29 cellular contexts compared by ENCODE assay signal in the genomic region with DNA sequence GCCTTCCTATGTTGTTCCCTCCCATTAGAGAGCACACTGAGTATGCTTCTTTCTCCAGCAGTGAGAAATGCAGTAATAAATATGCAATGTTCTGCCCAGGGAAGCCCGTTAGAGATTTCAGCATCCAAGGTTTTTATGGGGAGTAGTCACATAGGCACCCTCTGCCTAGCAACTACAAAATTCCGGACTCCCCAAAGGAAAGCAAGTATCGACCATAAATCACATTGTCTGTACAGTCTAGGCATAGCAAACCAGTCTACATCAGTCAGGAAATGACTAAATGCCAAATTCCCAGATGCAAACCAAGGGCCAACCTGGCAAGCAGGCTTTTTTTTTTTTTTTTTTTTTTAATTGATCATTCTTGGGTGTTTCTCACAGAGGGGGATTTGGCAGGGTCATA. TPM values are rescaled to one million over a fixed set of nuclear protein-coding genes. Genes with fewer than 3 reads are reported as not detected.
DNase-seq lines count a peak whose midpoint lies in the region; ATAC-seq, FAIRE-seq and TF ChIP-seq lines count a peak whose summit lies in the region.
"Had no signal": no experiment of that assay in that cellular context is flagged by ENCODE, and none has a peak within 500 bp of the region (broad histone marks: within the 10 kb centered on the region; RNA-seq: fewer than 3 reads in every experiment).

No MANE protein-coding gene starts in this region.

- no peak overlapping the region for H4K91ac ChIP-seq in neuronal stem cell (ENCODE audit: low read depth, low read length, poor library complexity)
- H4K91ac ChIP-seq in mesenchymal stem cell (ENCODE audit: low read length): no peak overlapping the region

- peak; percentile 14 for DNase-seq in A172 (ENCODE audit: low spot score)
- peak; percentile 2 for DNase-seq in GM23248
- peak; percentile 41 for DNase-seq in M059J (ENCODE audit: low read depth)
- DNase-seq in neuronal stem cell (ENCODE audit: low spot score): no peak
- DNase-seq in GM12891 (ENCODE audit: insufficient read length, low spot score): no peak
- no peak for DNase-seq in mesenchymal stem cell
- DNase-seq in NCI-H1092 treated with DMSO at 0.1 percent for 48 hours (lab: John Stamatoyannopoulos, UW): no peak
- DNase-seq: 8988T; AML-193; CD4-positive, alpha-beta T cell; GOT3; HCEC 1CT; NCI-H1092; NCI-H1436 treated with DMSO at 0.1 percent for 48 hours; NCI-H187 treated with DMSO at 0.1 percent for 48 hours; NCI-H2107; NCI-H446; NCI-H524 treated with DMSO at 0.1 percent for 48 hours; NCI-H774; SIG-M5; SW 1271 had no signal

- H3K4me1 ChIP-seq in GM23248 (ENCODE audit: insufficient read depth) (no peaks in the 10 kb centered on the region), neuronal stem cell (ENCODE audit: control insufficient read depth in 2 of 2, insufficient read depth in 1 of 2, low read depth in 1 of 2, low read length in 2 of 2) (no peaks in the 10 kb centered on the region), mesenchymal stem cell (ENCODE audit: control insufficient read depth, insufficient read depth, low read depth, low read length) (no peaks in the 10 kb centered on the region)
- H3K4me1 ChIP-seq: BLaER1 treated with 17β-estradiol and CSF1 and Interleukin-3, amounts not matched to agents 10 nM and 100 nM had no signal

- H4K20me1 ChIP-seq in GM23248 (ENCODE audit: insufficient read depth): no peaks in the 10 kb centered on the region
- H4K20me1 ChIP-seq: BLaER1 treated with 17β-estradiol and CSF1 and Interleukin-3, amounts not matched to agents 10 nM and 100 nM had no signal

- H3K23ac ChIP-seq in neuronal stem cell (ENCODE audit: low read depth, low read length, poor library complexity) (no peak overlapping the region), mesenchymal stem cell (ENCODE audit: low read length in 2 of 2) (no peak overlapping the region)

- H3K9me3 ChIP-seq in GM23248 (ENCODE audit: low read depth) (no peaks in the 10 kb centered on the region), neuronal stem cell (replicated peaks in 1 of 2; ENCODE audit: control insufficient read depth in 2 of 2, insufficient read depth in 1 of 2, low read depth in 1 of 2, low read length in 2 of 2) (peaks cover 0 to 2% of the 10 kb centered on the region in 2 donors), mesenchymal stem cell (ENCODE audit: control insufficient read depth, low read length) (no peaks in the 10 kb centered on the region)

- H2BK12ac ChIP-seq in neuronal stem cell (ENCODE audit: low read length) (no peak overlapping the region), mesenchymal stem cell (ENCODE audit: low read length in 2 of 2) (no peak overlapping the region)

- H3K4me3 ChIP-seq in GM23248 (no peak overlapping the region), neuronal stem cell (ENCODE audit: low read length in 2 of 2) (no peak overlapping the region), mesenchymal stem cell (ENCODE audit: insufficient read depth in 1 of 2, low read depth in 1 of 2, low read length in 2 of 2) (no peak overlapping the region)
- H3K4me3 ChIP-seq: BLaER1 treated with 17β-estradiol and CSF1 and Interleukin-3, amounts not matched to agents 10 nM and 100 nM; SK-N-MC had no signal

- H3K27ac ChIP-seq in GM23248 (no peak overlapping the region), neuronal stem cell (replicated peaks; ENCODE audit: low read length) (peak overlapping the region; percentile 6), mesenchymal stem cell (ENCODE audit: low read length, poor library complexity, severe bottlenecking) (no peak overlapping the region)
- H3K27ac ChIP-seq: BLaER1 treated with 17β-estradiol and CSF1 and Interleukin-3, amounts not matched to agents 10 nM and 100 nM; KMS-11; SK-N-MC had no signal

- H2BK15ac ChIP-seq in neuronal stem cell (ENCODE audit: low read length) (no peak overlapping the region), mesenchymal stem cell (ENCODE audit: low read depth, poor library complexity, severe bottlenecking) (no peak overlapping the region)

- in situ Hi-C loops in GM23248 (cut with MboI): no loop called here

- no peak overlapping the region for H2BK5ac ChIP-seq in neuronal stem cell (ENCODE audit: low read length)
- H2BK5ac ChIP-seq in mesenchymal stem cell (ENCODE audit: low read depth, low read length, poor library complexity, severe bottlenecking): no peak overlapping the region

- H3K4me2 ChIP-seq in GM23248 (ENCODE audit: unreplicated experiment) (no peak overlapping the region), neuronal stem cell (ENCODE audit: insufficient read depth, low read length, poor library complexity, severe bottlenecking) (no peak overlapping the region), mesenchymal stem cell (ENCODE audit: low read length, poor library complexity, severe bottlenecking) (no peak overlapping the region)
- H3K4me2 ChIP-seq: BLaER1 treated with 17β-estradiol and CSF1 and Interleukin-3, amounts not matched to agents 10 nM and 100 nM; KMS-11 had no signal

- ATAC-seq in HG03565 (IDR thresholded peaks at IDR 0.05; ENCODE audit: unreplicated experiment): no peak

- no peaks in the 10 kb centered on the region for H3K79me2 ChIP-seq in GM23248 (ENCODE audit: insufficient read depth)

- H2AFZ ChIP-seq in GM23248 (no peak overlapping the region), neuronal stem cell (ENCODE audit: low read length) (no peak overlapping the region), mesenchymal stem cell (ENCODE audit: low read depth, low read length) (no peak overlapping the region)

- H4K8ac ChIP-seq in neuronal stem cell (ENCODE audit: low read depth, low read length) (no peak overlapping the region), mesenchymal stem cell (ENCODE audit: low read length) (no peak overlapping the region)

- WGBS in GM23248 (ENCODE audit: low coverage in 1 of 2, low lambda C conversion rate in 2 of 2, missing lambda C conversion rate in 2 of 2), 2 experiments: 37 to 52% methylated on average over 2 to 3 of the region's 3 CpGs
- WGBS in neuronal stem cell (ENCODE audit: extremely low coverage in 2 of 2, insufficient read length in 2 of 2, insufficient replicate concordance in 1 of 2), 2 donors: no CpG with 5 or more reads among the region's 3 CpGs
- WGBS in mesenchymal stem cell: 100% methylated on average over 1 of the region's 3 CpGs

- TF ChIP-seq POLR2A in GM12891 (IDR thresholded peaks at IDR 0.05; ENCODE audit: low read depth, low read length): no peak

- no peak overlapping the region for H3K14ac ChIP-seq in neuronal stem cell (ENCODE audit: low read length)
- H3K14ac ChIP-seq in mesenchymal stem cell (ENCODE audit: low read length in 2 of 2): no peak overlapping the region

- no peak overlapping the region for H3K18ac ChIP-seq in neuronal stem cell (ENCODE audit: low read length)
- H3K18ac ChIP-seq in mesenchymal stem cell (ENCODE audit: low read depth in 1 of 2, low read length in 2 of 2): no peak overlapping the region

- H3K79me1 ChIP-seq in neuronal stem cell (ENCODE audit: low read depth, low read length): no peaks in the 10 kb centered on the region
- H3K79me1 ChIP-seq in mesenchymal stem cell (replicated peaks; ENCODE audit: low read length, poor library complexity, severe bottlenecking): no peaks in the 10 kb centered on the region

- no peak overlapping the region for H2BK120ac ChIP-seq in neuronal stem cell (ENCODE audit: low read depth, low read length)
- H2BK120ac ChIP-seq in mesenchymal stem cell (ENCODE audit: low read depth, low read length): no peak overlapping the region

- H3F3A ChIP-seq in GM23248 (ENCODE audit: insufficient read depth): no peaks in the 10 kb centered on the region

- H3K9ac ChIP-seq in GM23248 (no peak overlapping the region), neuronal stem cell (ENCODE audit: low read depth, low read length, poor library complexity) (no peak overlapping the region), mesenchymal stem cell (ENCODE audit: low read length) (no peak overlapping the region)
- H3K9ac ChIP-seq: BLaER1 treated with 17β-estradiol and CSF1 and Interleukin-3, amounts not matched to agents 10 nM and 100 nM; KMS-11 had no signal

- H3K4ac ChIP-seq in neuronal stem cell (ENCODE audit: low read length): no peak overlapping the region
- no peak overlapping the region for H3K4ac ChIP-seq in mesenchymal stem cell (ENCODE audit: low read depth in 1 of 2, low read length in 2 of 2)

- H3K36me3 ChIP-seq in GM23248 (ENCODE audit: low read depth) (no peaks in the 10 kb centered on the region), neuronal stem cell (replicated peaks in 1 of 2; ENCODE audit: control insufficient read depth in 2 of 2, insufficient read depth in 2 of 2, low read length in 2 of 2) (no peaks in the 10 kb centered on the region), mesenchymal stem cell (ENCODE audit: control insufficient read depth in 1 of 2, insufficient read depth in 2 of 2, low read depth in 1 of 2, low read length in 2 of 2) (no peaks in the 10 kb centered on the region)
- H3K36me3 ChIP-seq: BLaER1 treated with 17β-estradiol and CSF1 and Interleukin-3, amounts not matched to agents 10 nM and 100 nM had no signal

- H3K9me2 ChIP-seq in GM23248 (ENCODE audit: insufficient read depth): no peaks in the 10 kb centered on the region

- no peak for FAIRE-seq in GM12891 (lab: Jason Lieb, UNC)
- FAIRE-seq: D721Med, G401.6, RCC 7860 had no signal

- H3K27me3 ChIP-seq in GM23248 (replicated peaks; ENCODE audit: insufficient read depth) (no peaks in the 10 kb centered on the region), neuronal stem cell (ENCODE audit: control insufficient read depth in 3 of 3, insufficient read depth in 3 of 3, low read depth in 1 of 3, low read length in 3 of 3) (no peaks in the 10 kb centered on the region), mesenchymal stem cell (ENCODE audit: control insufficient read depth in 1 of 2, insufficient read depth in 1 of 2, low read length in 2 of 2) (no peaks in the 10 kb centered on the region)

- H2AK5ac ChIP-seq in neuronal stem cell (ENCODE audit: low read depth, low read length): no peak overlapping the region
- H2AK5ac ChIP-seq in mesenchymal stem cell (ENCODE audit: low read length, severe bottlenecking): no peak overlapping the region

TF ChIP-seq in GM12891, 5 proteins besides CTCF, POLR2A, EP300 and RAD21:
- TF ChIP-seq POLR2AphosphoS5 (IDR thresholded peaks at IDR 0.05; ENCODE audit: low read depth, low read length) (no peak), PAX5 (IDR thresholded peaks at IDR 0.05; ENCODE audit: insufficient read depth, low read length, severe bottlenecking) (no peak), SPI1 (IDR thresholded peaks at IDR 0.05; ENCODE audit: low read depth, low read length) (no peak), POU2F2 (IDR thresholded peaks at IDR 0.05; ENCODE audit: low read depth, low read length) (no peak)

RNA-seq across cellular contexts. Expression of a gene that starts 34.8 kb away (rescaled TPM):
- not detected in 2 replicates for total RNA-seq in A172 (2014; rRNA removed; shearing (Covaris generic))
- total RNA-seq in GM23248 (2014; rRNA removed; shearing (Covaris generic)): not detected in 2 replicates
- not detected in 2 replicates for polyA plus RNA-seq in GM23248 (2016; fragmentation: Nextera tagmentation; extraction: Ambion mirVana)
- not detected in 2 replicates for total RNA-seq in M059J (2014; rRNA removed; shearing (Covaris generic))
- polyA plus RNA-seq in neuronal stem cell (2013, experiment 1 of 2): not detected
- not detected for polyA plus RNA-seq in neuronal stem cell (2013, experiment 2 of 2)
- polyA plus RNA-seq in GM12891 (2012; ENCODE audit: low read depth, missing spikeins): not detected
- not detected for polyA plus RNA-seq in mesenchymal stem cell (2013, experiment 1 of 2)
- not detected for polyA plus RNA-seq in mesenchymal stem cell (2013, experiment 2 of 2)
- polyA plus RNA-seq: AG04450 had no signal

Comparison
In these comparisons a context has a peak if more than half of its experiments do, and no peak if none do; other contexts are left out.
1. DNase-seq: peak in A172 (single experiment), GM23248 (single experiment) and M059J (single experiment); none in neuronal stem cell (single experiment), GM12891 (single experiment), mesenchymal stem cell (single experiment) and NCI-H1092 treated with DMSO at 0.1 percent for 48 hours (single experiment).